ENCODE assay signal across 15 cellular contexts in genomic region chr7:6284461-6285360, GRCh38. TPM values are rescaled to one million over a fixed set of nuclear protein-coding genes. Genes with fewer than 3 reads are reported as not detected.
DNase-seq lines count a peak whose midpoint lies in the region; ATAC-seq, FAIRE-seq and TF ChIP-seq lines count a peak whose summit lies in the region.
"Had no signal": no experiment of that assay in that cellular context is flagged by ENCODE, and none has a peak within 500 bp of the region (broad histone marks: within the 10 kb centered on the region; RNA-seq: fewer than 3 reads in every experiment).

No MANE protein-coding gene starts in this region.

- H3K9ac ChIP-seq in BLaER1 (0 out of 2 replicates have a peak overlapping the region, but pooled peaks have one; percentile 10), astrocyte (ENCODE audit: low read length) (no peak overlapping the region), HepG2 (ENCODE audit: insufficient read depth, low read depth, low read length) (no peak overlapping the region)

- peak overlapping the region; percentile 99 for H3K27ac Mint-ChIP-seq in astrocyte (ENCODE audit: unreplicated experiment)
- H3K27ac Mint-ChIP-seq in CD8-positive, alpha-beta T cell = no peak overlapping the region

- CTCF ChIA-PET in HepG2 (lab: Yijun Ruan, JAX; ENCODE audit: low intra/inter-chr PET ratio, low total read pairs) = no interaction called here
- CTCF ChIA-PET in CD8-positive, alpha-beta T cell (lab: Charles Lee) = interaction anchor here (0.9 to 2.1 kb wide), 2 partner anchors 13 to 16 kb away, joined by 3 to 5 read pairs; no protein-coding TSS in a partner anchor

- peak overlapping the region; percentile 62; the same call in 1 of the 2 replicates for H3K27ac ChIP-seq in BLaER1
- H3K27ac ChIP-seq in astrocyte (ENCODE audit: low read depth, low read length) = peak overlapping the region; percentile 99
- no peak overlapping the region for H3K27ac ChIP-seq in HepG2 (ENCODE audit: extremely low read length, insufficient read depth, low read length)
- no peak overlapping the region for H3K27ac ChIP-seq in CD8-positive, alpha-beta T cell (ENCODE audit: low read depth, low read length)
- H3K27ac ChIP-seq: thyroid gland had no signal

- H3K79me2 ChIP-seq in astrocyte (ENCODE audit: insufficient read depth, low read length) = no peaks in the 10 kb centered on the region
- H3K79me2 ChIP-seq in HepG2 (ENCODE audit: insufficient read depth, low read length) = no peaks in the 10 kb centered on the region

- no peak for TF ChIP-seq RAD21 in HepG2 (CRISPR knock-in tag; IDR thresholded peaks at IDR 0.05)

- peaks cover 16% of the 10 kb centered on the region for H3K4me1 Mint-ChIP-seq in astrocyte (ENCODE audit: low read depth, unreplicated experiment)
- no peaks in the 10 kb centered on the region for H3K4me1 Mint-ChIP-seq in CD8-positive, alpha-beta T cell (ENCODE audit: low read depth)

- peaks cover 2% of the 10 kb centered on the region for H3K36me3 Mint-ChIP-seq in astrocyte (ENCODE audit: low read depth, unreplicated experiment)
- no peaks in the 10 kb centered on the region for H3K36me3 Mint-ChIP-seq in CD8-positive, alpha-beta T cell

- 28% methylated on average over 10 of the region's 20 CpGs for WGBS in HepG2 (ENCODE audit: low lambda C conversion rate)

- BruUV-seq in HepG2 (replicated peaks; lab: Mats Ljungman, UMichigan) = no TSS peak

- TF ChIP-seq EP300 in HepG2 (IDR thresholded peaks at IDR 0.05; ENCODE audit: low read depth in 2 of 2, low read length in 2 of 2) (no peak), HepG2 (CRISPR knock-in tag; IDR thresholded peaks at IDR 0.05; ENCODE audit: borderline replicate concordance) (no peak)

- H3K27me3 Mint-ChIP-seq in astrocyte (ENCODE audit: low read depth, unreplicated experiment) = no peaks in the 10 kb centered on the region
- no peaks in the 10 kb centered on the region for H3K27me3 Mint-ChIP-seq in CD8-positive, alpha-beta T cell (ENCODE audit: low read depth)

- intact Hi-C loops in HepG2 (cut with micrococcal nuclease; ENCODE audit: unreplicated experiment) = no loop called here
- intact Hi-C loops in CD8-positive, alpha-beta T cell (cut with DNase I, micrococcal nuclease) = no loop called here

- POLR2A ChIA-PET in HepG2 (lab: Yijun Ruan, JAX) = interaction anchor here (0.6 kb wide), 1 partner anchor 21 kb away, joined by 3 read pairs; no protein-coding TSS in a partner anchor
- POLR2A ChIA-PET in CD8-positive, alpha-beta T cell (lab: Charles Lee) = no interaction called here

- peak; percentile 50 for ATAC-seq in HepG2
- no peak for ATAC-seq in CD8-positive, alpha-beta T cell
- ATAC-seq in GM18873 (IDR thresholded peaks at IDR 0.05; ENCODE audit: low FRiP score, unreplicated experiment) = no peak

- TF ChIP-seq POLR2A in HepG2 (IDR thresholded peaks at IDR 0.05; ENCODE audit: insufficient read depth in 1 of 2, low read depth in 2 of 2, low read length in 2 of 2) = no peak

- H3K27me3 ChIP-seq in BLaER1 (no peaks in the 10 kb centered on the region), astrocyte (ENCODE audit: insufficient read depth, low read length) (no peaks in the 10 kb centered on the region), HepG2 (ENCODE audit: control insufficient read depth in 1 of 2, insufficient read depth in 2 of 2, low read length in 2 of 2) (peaks cover 0 to 5% of the 10 kb centered on the region in 2 experiments; a peak in 1 of 5 replicates)
- H3K27me3 ChIP-seq in CD8-positive, alpha-beta T cell (ENCODE audit: insufficient read depth, low read length) = no peaks in the 10 kb centered on the region
- H3K27me3 ChIP-seq: thyroid gland had no signal

- in situ Hi-C loops in HepG2 (cut with HindIII; ENCODE audit: extremely low pct_ligation_motif_present, low pct_unique_long_range_greater_than_20kb) = no loop called here
- in situ Hi-C loops in ACHN (cut with HindIII; ENCODE audit: low pct_ligation_motif_present, low pct_unique_long_range_greater_than_20kb, low sequenced_read_pairs) = no loop called here

- peaks cover 22% of the 10 kb centered on the region for H3K4me1 ChIP-seq in BLaER1
- peaks cover 11% of the 10 kb centered on the region for H3K4me1 ChIP-seq in astrocyte (ENCODE audit: insufficient read depth, low read length)
- peaks cover 37% of the 10 kb centered on the region for H3K4me1 ChIP-seq in HepG2 (ENCODE audit: insufficient read depth, low read length)
- no peaks in the 10 kb centered on the region for H3K4me1 ChIP-seq in CD8-positive, alpha-beta T cell (ENCODE audit: insufficient read depth, low read length)
- H3K4me1 ChIP-seq: thyroid gland had no signal

- FAIRE-seq in HTR-8/SVneo (lab: Jason Lieb, UNC) (peak; percentile 85), astrocyte (lab: Jason Lieb, UNC) (no peak), HepG2 (lab: Jason Lieb, UNC) (no peak)
- FAIRE-seq: colon had no signal

- no peak for DNase-seq in HTR-8/SVneo (ENCODE audit: insufficient read length, low spot score)
- DNase-seq in astrocyte (ENCODE audit: low read depth) = no peak
- DNase-seq in HepG2 (ENCODE audit: low spot score) = peak; percentile 27
- DNase-seq in CD8-positive, alpha-beta T cell = no peak
- no peak for DNase-seq in activated naive CD4-positive, alpha-beta T cell treated with anti-CD3 and anti-CD28 coated beads, Interleukin-2, amount 50 U/mL, for 16 hours
- DNase-seq in ACHN = no peak
- DNase-seq: activated CD4-positive, alpha-beta T cell treated with anti-CD3 and anti-CD28 coated beads for 1 hour; activated T-cell treated with anti-CD3 and anti-CD28 coated beads, Interleukin-2, amount 50 U/mL, for 48 hours; GOT3; midbrain; NCI-H1048; thyroid gland had no signal

- H4K20me1 ChIP-seq in BLaER1 = no peaks in the 10 kb centered on the region
- no peaks in the 10 kb centered on the region for H4K20me1 ChIP-seq in astrocyte (ENCODE audit: insufficient read depth, low read length)
- H4K20me1 ChIP-seq in HepG2 (ENCODE audit: insufficient read depth, low read length) = no peaks in the 10 kb centered on the region

- H3K9me3 Mint-ChIP-seq in astrocyte (ENCODE audit: unreplicated experiment) = peaks cover 10% of the 10 kb centered on the region
- H3K9me3 Mint-ChIP-seq in CD8-positive, alpha-beta T cell = no peaks in the 10 kb centered on the region

- H3K4me3 ChIP-seq in BLaER1 = no peak overlapping the region
- H3K4me3 ChIP-seq in astrocyte (ENCODE audit: insufficient read depth, low read depth, low read length) = no peak overlapping the region
- H3K4me3 ChIP-seq in HepG2 (replicated peaks in 1 of 3; ENCODE audit: insufficient read depth in 1 of 3, low read depth in 2 of 3, low read length in 3 of 3) = no peak overlapping the region
- no peak overlapping the region for H3K4me3 ChIP-seq in CD8-positive, alpha-beta T cell (ENCODE audit: low read depth, low read length)
- H3K4me3 ChIP-seq: thyroid gland had no signal

- TF ChIP-seq CTCF in astrocyte (IDR thresholded peaks at IDR 0.05; ENCODE audit: insufficient read depth, low read depth, low read length) (no peak), HepG2 (CRISPR knock-in tag; IDR thresholded peaks at IDR 0.05) (no peak)
- no peak for TF ChIP-seq CTCF in CD8-positive, alpha-beta T cell (IDR thresholded peaks at IDR 0.05)

- H2AFZ ChIP-seq in astrocyte (ENCODE audit: low read depth, low read length) (peak overlapping the region; percentile 4), HepG2 (ENCODE audit: low read length) (no peak overlapping the region)

- peak overlapping the region; percentile 50 for H3K4me2 ChIP-seq in BLaER1
- no peak overlapping the region for H3K4me2 ChIP-seq in astrocyte (ENCODE audit: low read length)
- H3K4me2 ChIP-seq in HepG2 (ENCODE audit: low read depth, low read length) = no peak overlapping the region

- H3K36me3 ChIP-seq in BLaER1 (no peaks in the 10 kb centered on the region), astrocyte (ENCODE audit: insufficient read depth, low read length) (no peaks in the 10 kb centered on the region), HepG2 (replicated peaks in 1 of 2; ENCODE audit: control insufficient read depth in 1 of 2, insufficient read depth in 2 of 2, low read length in 2 of 2) (no peaks in the 10 kb centered on the region)
- no peaks in the 10 kb centered on the region for H3K36me3 ChIP-seq in CD8-positive, alpha-beta T cell (ENCODE audit: insufficient read depth, low read length)
- H3K36me3 ChIP-seq: thyroid gland had no signal

- H3K9me3 ChIP-seq in BLaER1 = peaks cover 12% of the 10 kb centered on the region
- H3K9me3 ChIP-seq in astrocyte (ENCODE audit: insufficient read depth, low read depth, low read length) = no peaks in the 10 kb centered on the region
- no peaks in the 10 kb centered on the region for H3K9me3 ChIP-seq in HepG2 (ENCODE audit: low read length)
- no peaks in the 10 kb centered on the region for H3K9me3 ChIP-seq in CD8-positive, alpha-beta T cell (ENCODE audit: low read length)
- H3K9me3 ChIP-seq: thyroid gland had no signal

- H3K4me3 Mint-ChIP-seq in astrocyte (ENCODE audit: unreplicated experiment) = peak overlapping the region; percentile 34
- no peak overlapping the region for H3K4me3 Mint-ChIP-seq in CD8-positive, alpha-beta T cell

RNA-seq across cellular contexts. Expression of gene CYTH3, which starts 12.3 kb away (rescaled TPM):
- total RNA-seq in astrocyte (25.5 and 29.3 TPM in 2 replicates), HepG2 (2016; rRNA removed; fragmentation: Illumina TruSeq; extraction: Trizol) (2.8 and 3.8 TPM in 2 replicates)
- 1.0 and 1.1 TPM in 2 replicates for total RNA-seq in HepG2 (2016; cell fraction: cytosol; rRNA removed; fragmentation: Illumina TruSeq; extraction: Trizol; ENCODE audit: low read depth)
- 2.4 and 2.8 TPM in 2 replicates for total RNA-seq in HepG2 (2016; cell fraction: insoluble cytoplasmic fraction; rRNA removed; fragmentation: Illumina TruSeq; extraction: Trizol)
- 1.7 and 2.4 TPM in 2 replicates for total RNA-seq in HepG2 (2016; cell fraction: membrane; rRNA removed; fragmentation: Illumina TruSeq; extraction: Trizol)
- 3.0 and 3.4 TPM in 2 replicates for total RNA-seq in HepG2 (2016; cell fraction: nucleus; rRNA removed; fragmentation: Illumina TruSeq; extraction: Trizol)
- 3.1 and 4.6 TPM in 2 replicates for polyA plus RNA-seq in HepG2 (2011; rRNA removed)
- 2.6 and 4.2 TPM in 2 replicates for polyA plus RNA-seq in HepG2 (2011; cell fraction: cytosol; rRNA removed)
- polyA plus RNA-seq in HepG2 (2011; cell fraction: nucleus; rRNA removed) = 8.7 and 13.2 TPM in 2 replicates
- polyA plus RNA-seq in HepG2 (2012) = 1.8 and 2.2 TPM in 2 replicates
- polyA plus RNA-seq in HepG2 (2016; cell fraction: cytosol; fragmentation: Illumina TruSeq; extraction: Trizol; ENCODE audit: low read depth) = 0.34 and 0.46 TPM in 2 replicates
- 2.3 and 2.5 TPM in 2 replicates for polyA plus RNA-seq in HepG2 (2016; cell fraction: insoluble cytoplasmic fraction; fragmentation: Illumina TruSeq; extraction: Trizol; ENCODE audit: low read depth)
- polyA plus RNA-seq in HepG2 (2016; cell fraction: membrane; fragmentation: Illumina TruSeq; extraction: Trizol; ENCODE audit: low read depth) = 1.4 and 1.8 TPM in 2 replicates
- polyA plus RNA-seq in HepG2 (2016; cell fraction: nucleus; fragmentation: Illumina TruSeq; extraction: Trizol; ENCODE audit: insufficient read depth, low read depth) = 5.6 and 6.5 TPM in 2 replicates
- 5.8 and 17.9 TPM in 2 replicates for polyA minus RNA-seq in HepG2 (2011; rRNA and poly(A)+ RNA removed; ENCODE audit: low replicate concordance)
- 1.9 and 2.3 TPM in 2 replicates for polyA minus RNA-seq in HepG2 (2011; cell fraction: cytosol; rRNA and poly(A)+ RNA removed)
- polyA minus RNA-seq in HepG2 (2011; cell fraction: nucleus; rRNA and poly(A)+ RNA removed) = 2.4 and 3.0 TPM in 2 replicates
- total RNA-seq in CD8-positive, alpha-beta T cell = 10 to 100 TPM; 12.1 to 14.9 TPM

Comparison
In these comparisons a context has a peak if more than half of its experiments do, and no peak if none do; other contexts are left out.
1. H3K27ac ChIP-seq: peak in BLaER1 (single experiment) and astrocyte (single experiment); none in HepG2 (single experiment) and CD8-positive, alpha-beta T cell (single experiment).